13 cellular contexts compared by ENCODE assay signal in genomic region chr12:92597997-92598396, GRCh38.
DNase-seq lines count a peak whose midpoint lies in the region; TF ChIP-seq lines count a peak whose summit lies in the region.
"Had no signal": no experiment of that assay in that cellular context is flagged by ENCODE, and none has a peak within 500 bp of the region (broad histone marks: within the 10 kb centered on the region; RNA-seq: fewer than 3 reads in every experiment).

No MANE protein-coding gene starts in this region.

- no peaks in the 10 kb centered on the region for H3K9me3 ChIP-seq in smooth muscle cell (replicated peaks; ENCODE audit: low read depth)
- H3K9me3 ChIP-seq in stomach: peaks cover 3 to 11% (median 9%) of the 10 kb centered on the region in 4 donors

- WGBS in smooth muscle cell (ENCODE audit: low lambda C conversion rate): 39% methylated on average over 1 of the region's 1 CpG
- WGBS in stomach, 5 donors: 37 to 66% (median 58%) methylated on average over 1 of the region's 1 CpG

- no peaks in the 10 kb centered on the region for H3K27me3 Mint-ChIP-seq in activated naive CD4-positive, alpha-beta T cell treated with anti-CD3 and anti-CD28 coated beads, Interleukin-2, amount 50 U/mL, for 24 hours

- H3K4me1 ChIP-seq in smooth muscle cell (ENCODE audit: low read depth): peaks cover 6% of the 10 kb centered on the region
- peaks cover 0 to 5% (median 0%) of the 10 kb centered on the region in 4 donors for H3K4me1 ChIP-seq in stomach
- H3K4me1 ChIP-seq: left ventricle myocardium inferior had no signal

- H3K4me2 ChIP-seq in smooth muscle cell: no peak overlapping the region

- peaks cover 25% of the 10 kb centered on the region for H3K36me3 Mint-ChIP-seq in activated naive CD4-positive, alpha-beta T cell treated with anti-CD3 and anti-CD28 coated beads, Interleukin-2, amount 50 U/mL, for 24 hours

- peaks cover 24% of the 10 kb centered on the region for H3K9me3 Mint-ChIP-seq in activated naive CD4-positive, alpha-beta T cell treated with anti-CD3 and anti-CD28 coated beads, Interleukin-2, amount 50 U/mL, for 24 hours

- peaks cover 93% of the 10 kb centered on the region for H3K4me1 Mint-ChIP-seq in activated naive CD4-positive, alpha-beta T cell treated with anti-CD3 and anti-CD28 coated beads, Interleukin-2, amount 50 U/mL, for 24 hours

- H3K79me2 ChIP-seq in smooth muscle cell (ENCODE audit: low read depth): no peaks in the 10 kb centered on the region

- intact Hi-C loops in stomach (cut with DNase I; ENCODE audit: low total_unique reads): no loop called here

- no peaks in the 10 kb centered on the region for H4K20me1 ChIP-seq in smooth muscle cell (ENCODE audit: low read depth)

- H3K27ac ChIP-seq in smooth muscle cell (ENCODE audit: low read depth) (peak overlapping the region; percentile 98), stomach (no peak overlapping the region)
- H3K27ac ChIP-seq: left ventricle myocardium inferior had no signal

- no peak for TF ChIP-seq CTCF in smooth muscle cell (IDR thresholded peaks at IDR 0.05; ENCODE audit: borderline replicate concordance, insufficient read depth, poor library complexity, severe bottlenecking)
- no peak for TF ChIP-seq CTCF in stomach (IDR thresholded peaks at IDR 0.05)

- H3K27me3 ChIP-seq in smooth muscle cell (ENCODE audit: low read depth): no peaks in the 10 kb centered on the region
- H3K27me3 ChIP-seq in stomach: no peaks in the 10 kb centered on the region

- H3K27ac Mint-ChIP-seq in activated naive CD4-positive, alpha-beta T cell treated with anti-CD3 and anti-CD28 coated beads, Interleukin-2, amount 50 U/mL, for 24 hours: peak overlapping the region; percentile 99

- no peak for TF ChIP-seq POLR2A in stomach (IDR thresholded peaks at IDR 0.05)

- H3K36me3 ChIP-seq in smooth muscle cell (ENCODE audit: low read depth) (no peaks in the 10 kb centered on the region), stomach (no peaks in the 10 kb centered on the region)
- H3K36me3 ChIP-seq: left ventricle myocardium inferior had no signal

- H2AFZ ChIP-seq in smooth muscle cell (ENCODE audit: low read depth): no peak overlapping the region

- peak overlapping the region; percentile 71 for H3K4me3 Mint-ChIP-seq in activated naive CD4-positive, alpha-beta T cell treated with anti-CD3 and anti-CD28 coated beads, Interleukin-2, amount 50 U/mL, for 24 hours

- H3K4me3 ChIP-seq in smooth muscle cell (no peak overlapping the region), stomach (no peak overlapping the region)
- H3K4me3 ChIP-seq: left ventricle myocardium inferior had no signal

- H3F3A ChIP-seq in smooth muscle cell (ENCODE audit: low read depth): peaks cover 12% of the 10 kb centered on the region

- DNase-seq in activated naive CD4-positive, alpha-beta T cell (lab: John Stamatoyannopoulos, UW): no peak
- DNase-seq in NCI-H226 (peak; percentile 63), dermis blood vessel endothelial cell (peak; percentile 10), smooth muscle cell (lab: John Stamatoyannopoulos, UW; ENCODE audit: unreplicated experiment) (no peak), retina (no peak), stomach (no peak), CD1c-positive myeloid dendritic cell (ENCODE audit: extremely low spot score) (no peak)
- DNase-seq: C1 segment of cervical spinal cord; foreskin melanocyte; left ventricle myocardium inferior; stimulated activated CD4-positive, alpha-beta T cell treated with anti-CD3 and anti-CD28 coated beads, Interleukin-12 subunit alpha, Interleukin-12 subunit beta, amount 100 ng/mL, for 4 hours; stimulated activated CD8-positive, alpha-beta memory T cell treated with anti-CD3 and anti-CD28 coated beads, Interleukin-4, amount 100 ng/mL, for 48 hours had no signal

- no peak overlapping the region for H3K9ac ChIP-seq in smooth muscle cell (ENCODE audit: low read depth)

- TF ChIP-seq EP300 in stomach (IDR thresholded peaks at IDR 0.05): no peak

Comparison
In these comparisons a context has a peak if more than half of its experiments do, and no peak if none do; other contexts are left out.
1. DNase-seq: peak in NCI-H226 (single experiment) and dermis blood vessel endothelial cell (single experiment); none in activated naive CD4-positive, alpha-beta T cell (0 of 4), smooth muscle cell (single experiment), retina (single experiment), stomach (single experiment) and CD1c-positive myeloid dendritic cell (single experiment).